In genomic region chr12:109764123-109764522, GRCh38 we compare ENCODE assay signal across 2 cellular contexts.
TF ChIP-seq lines count a peak whose summit lies in the region.

No MANE protein-coding gene starts in this region.

TF ChIP-seq in GM23338, 12 proteins besides CTCF, POLR2A, EP300 and RAD21:
- TF ChIP-seq NANOG (IDR thresholded peaks at IDR 0.05; ENCODE audit: borderline replicate concordance) (no peak), POLR2AphosphoS5 (IDR thresholded peaks at IDR 0.05; ENCODE audit: low read depth) (no peak), ZNF331 (CRISPR knock-in tag; IDR thresholded peaks at IDR 0.05; ENCODE audit: low read depth) (no peak), JUNB (IDR thresholded peaks at IDR 0.05; ENCODE audit: unreplicated experiment) (no peak), EZH2 (IDR thresholded peaks at IDR 0.05; ENCODE audit: low read depth, unreplicated experiment) (no peak), ZNF462 (CRISPR knock-in tag; IDR thresholded peaks at IDR 0.05) (no peak), STAT1 (IDR thresholded peaks at IDR 0.05; ENCODE audit: unreplicated experiment) (no peak), EZH2phosphoT487 (IDR thresholded peaks at IDR 0.05; ENCODE audit: unreplicated experiment) (no peak), CREB1 (CRISPR knock-in tag; IDR thresholded peaks at IDR 0.05; ENCODE audit: low read depth) (no peak), ZNF114 (CRISPR knock-in tag; IDR thresholded peaks at IDR 0.05) (no peak)
- TF ChIP-seq, protein P1, sequence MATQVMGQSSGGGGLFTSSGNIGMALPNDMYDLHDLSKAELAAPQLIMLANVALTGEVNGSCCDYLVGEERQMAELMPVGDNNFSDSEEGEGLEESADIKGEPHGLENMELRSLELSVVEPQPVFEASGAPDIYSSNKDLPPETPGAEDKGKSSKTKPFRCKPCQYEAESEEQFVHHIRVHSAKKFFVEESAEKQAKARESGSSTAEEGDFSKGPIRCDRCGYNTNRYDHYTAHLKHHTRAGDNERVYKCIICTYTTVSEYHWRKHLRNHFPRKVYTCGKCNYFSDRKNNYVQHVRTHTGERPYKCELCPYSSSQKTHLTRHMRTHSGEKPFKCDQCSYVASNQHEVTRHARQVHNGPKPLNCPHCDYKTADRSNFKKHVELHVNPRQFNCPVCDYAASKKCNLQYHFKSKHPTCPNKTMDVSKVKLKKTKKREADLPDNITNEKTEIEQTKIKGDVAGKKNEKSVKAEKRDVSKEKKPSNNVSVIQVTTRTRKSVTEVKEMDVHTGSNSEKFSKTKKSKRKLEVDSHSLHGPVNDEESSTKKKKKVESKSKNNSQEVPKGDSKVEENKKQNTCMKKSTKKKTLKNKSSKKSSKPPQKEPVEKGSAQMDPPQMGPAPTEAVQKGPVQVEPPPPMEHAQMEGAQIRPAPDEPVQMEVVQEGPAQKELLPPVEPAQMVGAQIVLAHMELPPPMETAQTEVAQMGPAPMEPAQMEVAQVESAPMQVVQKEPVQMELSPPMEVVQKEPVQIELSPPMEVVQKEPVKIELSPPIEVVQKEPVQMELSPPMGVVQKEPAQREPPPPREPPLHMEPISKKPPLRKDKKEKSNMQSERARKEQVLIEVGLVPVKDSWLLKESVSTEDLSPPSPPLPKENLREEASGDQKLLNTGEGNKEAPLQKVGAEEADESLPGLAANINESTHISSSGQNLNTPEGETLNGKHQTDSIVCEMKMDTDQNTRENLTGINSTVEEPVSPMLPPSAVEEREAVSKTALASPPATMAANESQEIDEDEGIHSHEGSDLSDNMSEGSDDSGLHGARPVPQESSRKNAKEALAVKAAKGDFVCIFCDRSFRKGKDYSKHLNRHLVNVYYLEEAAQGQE (IDR thresholded peaks at IDR 0.05; ENCODE audit: unreplicated experiment), result no peak
- TF ChIP-seq, protein P2, sequence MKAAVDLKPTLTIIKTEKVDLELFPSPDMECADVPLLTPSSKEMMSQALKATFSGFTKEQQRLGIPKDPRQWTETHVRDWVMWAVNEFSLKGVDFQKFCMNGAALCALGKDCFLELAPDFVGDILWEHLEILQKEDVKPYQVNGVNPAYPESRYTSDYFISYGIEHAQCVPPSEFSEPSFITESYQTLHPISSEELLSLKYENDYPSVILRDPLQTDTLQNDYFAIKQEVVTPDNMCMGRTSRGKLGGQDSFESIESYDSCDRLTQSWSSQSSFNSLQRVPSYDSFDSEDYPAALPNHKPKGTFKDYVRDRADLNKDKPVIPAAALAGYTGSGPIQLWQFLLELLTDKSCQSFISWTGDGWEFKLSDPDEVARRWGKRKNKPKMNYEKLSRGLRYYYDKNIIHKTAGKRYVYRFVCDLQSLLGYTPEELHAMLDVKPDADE (IDR thresholded peaks at IDR 0.05), result no peak

TF ChIP-seq in HepG2, 621 proteins besides CTCF, POLR2A, EP300 and RAD21:
- TF ChIP-seq ZNF205 (CRISPR knock-in tag; IDR thresholded peaks at IDR 0.05) (0 out of 2 replicates have a peak, but pooled peaks have one; percentile 58), STAG1 (CRISPR knock-in tag; IDR thresholded peaks at IDR 0.05) (peak; percentile 41), ZNF577 (CRISPR knock-in tag; IDR thresholded peaks at IDR 0.05; ENCODE audit: borderline replicate concordance, low read depth) (no peak), SMC3 (IDR thresholded peaks at IDR 0.05; ENCODE audit: low read length) (peak; percentile 26; the same call in 1 of the 2 replicates)
